25 cellular contexts compared by ENCODE assay signal in the genomic region with DNA sequence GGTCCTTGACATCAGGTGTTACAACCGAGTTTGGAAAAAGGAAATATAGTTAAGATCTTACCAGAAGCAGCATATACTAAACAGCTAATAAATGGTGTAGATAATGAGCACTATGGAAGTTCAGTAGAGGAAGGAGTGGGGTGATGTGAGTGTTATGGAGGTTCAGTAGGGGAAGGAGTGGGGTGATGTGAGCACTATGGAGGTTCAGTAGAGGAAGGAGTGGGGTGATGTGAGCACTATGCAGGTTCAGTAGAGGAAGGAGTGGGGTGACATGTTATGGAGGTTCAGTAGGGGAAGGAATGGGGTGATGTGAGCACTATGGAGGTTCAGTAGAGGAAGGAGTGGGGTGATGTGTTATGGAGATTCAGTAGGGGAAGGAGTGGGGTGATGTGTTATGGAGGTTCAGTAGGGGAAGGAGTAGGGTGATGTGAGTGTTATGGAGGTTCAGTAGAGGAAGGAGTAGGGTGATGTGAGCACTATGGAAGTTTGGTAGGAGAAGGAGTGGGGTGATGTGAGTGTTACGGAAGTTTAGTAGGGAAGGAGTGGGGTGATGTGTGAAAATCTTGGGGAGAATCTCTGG.
A peak's percentile ranks its signal among the peaks of the same experiment; 100 is the strongest.
DNase-seq lines count a peak whose midpoint lies in the region; ATAC-seq, FAIRE-seq and TF ChIP-seq lines count a peak whose summit lies in the region.
"Had no signal": no experiment of that assay in that cellular context is flagged by ENCODE, and none has a peak within 500 bp of the region (broad histone marks: within the 10 kb centered on the region; RNA-seq: fewer than 3 reads in every experiment).

No MANE protein-coding gene starts in this region.

- H3K4me3 Mint-ChIP-seq in activated naive CD4-positive, alpha-beta T cell treated with anti-CD3 and anti-CD28 coated beads for 36 hours: no peak overlapping the region
- H3K4me3 Mint-ChIP-seq: CD8-positive, alpha-beta memory T cell had no signal

- no peak overlapping the region for H3K4me3 ChIP-seq in HEK293 (ENCODE audit: low read depth, low read length)
- H3K4me3 ChIP-seq in bronchial epithelial cell (ENCODE audit: low read depth, low read length): no peak overlapping the region
- H3K4me3 ChIP-seq in OCI-LY7 (ENCODE audit: low read depth, low read length, poor library complexity, severe bottlenecking): no peak overlapping the region
- H3K4me3 ChIP-seq: A549; BLaER1 treated with 17β-estradiol and CSF1 and Interleukin-3, amounts not matched to agents 10 nM and 100 nM; GM23248; SK-N-MC had no signal

- H3K79me2 ChIP-seq in OCI-LY7 (ENCODE audit: insufficient read depth, low read depth, low read length): no peaks in the 10 kb centered on the region

- H3K36me3 Mint-ChIP-seq in activated naive CD4-positive, alpha-beta T cell treated with anti-CD3 and anti-CD28 coated beads, Interleukin-2, amount 50 U/mL, for 72 hours: no peaks in the 10 kb centered on the region
- no peaks in the 10 kb centered on the region for H3K36me3 Mint-ChIP-seq in activated naive CD4-positive, alpha-beta T cell treated with anti-CD3 and anti-CD28 coated beads for 36 hours (ENCODE audit: low read depth)

- H3K36me3 ChIP-seq in HEK293 (ENCODE audit: control insufficient read depth in 2 of 2, insufficient read depth in 1 of 2, low read length in 2 of 2): no peaks in the 10 kb centered on the region; a peak in 1 of 3 replicates
- no peaks in the 10 kb centered on the region for H3K36me3 ChIP-seq in bronchial epithelial cell (ENCODE audit: control insufficient read depth, insufficient read depth, low read length)
- H3K36me3 ChIP-seq in OCI-LY7 (ENCODE audit: insufficient read depth, low read length): no peaks in the 10 kb centered on the region; the same call in 1 of the 2 replicates

- no peaks in the 10 kb centered on the region for H3K27me3 Mint-ChIP-seq in activated naive CD4-positive, alpha-beta T cell treated with anti-CD3 and anti-CD28 coated beads for 36 hours (ENCODE audit: low read depth)
- H3K27me3 Mint-ChIP-seq: CD8-positive, alpha-beta memory T cell had no signal

- intact Hi-C loops in activated naive CD4-positive, alpha-beta T cell treated with anti-CD3 and anti-CD28 coated beads for 36 hours (cut with micrococcal nuclease): no loop called here
- intact Hi-C loops in OCI-LY7 (cut with micrococcal nuclease; ENCODE audit: unreplicated experiment): no loop called here

- no TSS peak for BruUV-seq in OCI-LY7 (replicated peaks; lab: Mats Ljungman, UMichigan)

- DNase-seq in activated naive CD4-positive, alpha-beta T cell treated with anti-CD3 and anti-CD28 coated beads, Interleukin-2, amount 50 U/mL, for 72 hours (ENCODE audit: low spot score in 2 of 2): no peak
- DNase-seq in activated naive CD4-positive, alpha-beta T cell treated with anti-CD3 and anti-CD28 coated beads for 36 hours: no peak
- DNase-seq in bronchial epithelial cell (ENCODE audit: low read depth) (no peak), urothelium cell line (ENCODE audit: low spot score) (no peak), NCI-H2171 (lab: John Stamatoyannopoulos, UW) (no peak), LoVo (ENCODE audit: low spot score) (no peak), OCI-LY7 (ENCODE audit: low spot score) (no peak)
- DNase-seq: CD8-positive, alpha-beta memory T cell; GM23248; HCEC 1CT; MM.1S; NCI-H1092 treated with DMSO at 0.1 percent for 48 hours; NCI-H146; NCI-H2029 treated with DMSO at 0.1 percent for 48 hours; NCI-H2171 treated with DMSO at 0.1 percent for 48 hours; NCI-H446; NCI-H69; NK-92 treated with Interleukin-12 subunit alpha and Interleukin-12 subunit beta, amount 100 ng/mL, for 24 hours; OCI-M1; SHP77 had no signal

- POLR2A ChIA-PET in HEK293 (lab: Yijun Ruan, JAX) (no interaction called here), OCI-LY7 (lab: Charles Lee) (no interaction called here)

- H3K9me2 ChIP-seq in OCI-LY7 (ENCODE audit: insufficient read depth, low read length): no peaks in the 10 kb centered on the region

- no peak overlapping the region for H2AFZ ChIP-seq in OCI-LY7 (ENCODE audit: low read length)
- H2AFZ ChIP-seq: GM23248 had no signal

- H3K27ac ChIP-seq in HEK293 (ENCODE audit: extremely low read depth, low read depth, low read length) (no peak overlapping the region), OCI-LY7 (ENCODE audit: low read depth, low read length, poor library complexity, severe bottlenecking) (no peak overlapping the region)
- H3K27ac ChIP-seq: A549; BLaER1 treated with 17β-estradiol and CSF1 and Interleukin-3, amounts not matched to agents 10 nM and 100 nM; GM23248; HL-60; SK-N-MC had no signal

- CTCF ChIA-PET in activated naive CD4-positive, alpha-beta T cell treated with anti-CD3 and anti-CD28 coated beads for 36 hours (lab: Charles Lee): no interaction called here
- CTCF ChIA-PET in HEK293 (lab: Yijun Ruan, JAX) (interaction anchor here (0.7 kb wide), 1 partner anchor 379 kb away, joined by 7 read pairs; no protein-coding TSS in a partner anchor), OCI-LY7 (lab: Charles Lee; ENCODE audit: unreplicated experiment) (no interaction called here)

- no peaks in the 10 kb centered on the region for H3K9me3 ChIP-seq in HEK293 (ENCODE audit: control insufficient read depth, insufficient read depth, low read depth, low read length)
- no peaks in the 10 kb centered on the region for H3K9me3 ChIP-seq in OCI-LY7 (ENCODE audit: low read length)
- H3K9me3 ChIP-seq: A549 had no signal

- no peak overlapping the region for H3K4me2 ChIP-seq in OCI-LY7 (ENCODE audit: low read length)
- H3K4me2 ChIP-seq: A549; BLaER1 treated with 17β-estradiol and CSF1 and Interleukin-3, amounts not matched to agents 10 nM and 100 nM had no signal

- H3K4me1 ChIP-seq in HEK293 (ENCODE audit: control insufficient read depth, insufficient read depth, low read length) (no peaks in the 10 kb centered on the region; the same call in 1 of the 2 replicates), OCI-LY7 (ENCODE audit: insufficient read depth, low read length, poor library complexity, severe bottlenecking) (peaks cover 52% of the 10 kb centered on the region)

- H3K27ac Mint-ChIP-seq in activated naive CD4-positive, alpha-beta T cell treated with anti-CD3 and anti-CD28 coated beads, Interleukin-2, amount 50 U/mL, for 72 hours: no peak overlapping the region
- H3K27ac Mint-ChIP-seq in activated naive CD4-positive, alpha-beta T cell treated with anti-CD3 and anti-CD28 coated beads for 36 hours: no peak overlapping the region

- no peaks in the 10 kb centered on the region for H3K9me3 Mint-ChIP-seq in activated naive CD4-positive, alpha-beta T cell treated with anti-CD3 and anti-CD28 coated beads, Interleukin-2, amount 50 U/mL, for 72 hours
- no peaks in the 10 kb centered on the region for H3K9me3 Mint-ChIP-seq in activated naive CD4-positive, alpha-beta T cell treated with anti-CD3 and anti-CD28 coated beads for 36 hours
- H3K9me3 Mint-ChIP-seq: CD8-positive, alpha-beta memory T cell had no signal

- no peaks in the 10 kb centered on the region for H3K27me3 ChIP-seq in bronchial epithelial cell (ENCODE audit: control insufficient read depth, insufficient read depth, low read length)
- H3K27me3 ChIP-seq: BLaER1 treated with 17β-estradiol and CSF1 and Interleukin-3, amounts not matched to agents 10 nM and 100 nM had no signal

- peak; percentile 34 to 63 for ATAC-seq in activated naive CD4-positive, alpha-beta T cell treated with anti-CD3 and anti-CD28 coated beads, Interleukin-2, amount 50 U/mL, for 72 hours
- ATAC-seq: A549 had no signal

- FAIRE-seq in bronchial epithelial cell (lab: Jason Lieb, UNC) (peak; percentile 98), urothelium cell line (lab: Jason Lieb, UNC) (peak; percentile 79)
- FAIRE-seq: A549 had no signal

- H4K20me1 ChIP-seq in OCI-LY7 (ENCODE audit: insufficient read depth, low read length): no peaks in the 10 kb centered on the region
- H4K20me1 ChIP-seq: BLaER1 treated with 17β-estradiol and CSF1 and Interleukin-3, amounts not matched to agents 10 nM and 100 nM had no signal

- TF ChIP-seq CTCF in HEK293 (tag by site-specific recombination; IDR thresholded peaks at IDR 0.05) (no peak), bronchial epithelial cell (IDR thresholded peaks at IDR 0.05; ENCODE audit: insufficient read depth, low read length, severe bottlenecking) (no peak), OCI-LY7 (conservative IDR thresholded peaks at IDR 0.05; ENCODE audit: low read length) (no peak)

- H3K4me1 Mint-ChIP-seq in activated naive CD4-positive, alpha-beta T cell treated with anti-CD3 and anti-CD28 coated beads for 36 hours (ENCODE audit: low read depth): peaks cover 2% of the 10 kb centered on the region
- H3K4me1 Mint-ChIP-seq: CD8-positive, alpha-beta memory T cell had no signal

TF ChIP-seq in HEK293, 187 proteins besides CTCF, POLR2A, EP300 and RAD21:
- TF ChIP-seq ZBTB10 (tag by site-specific recombination; IDR thresholded peaks at IDR 0.05): peak; percentile 77
- no peak for TF ChIP-seq IKZF3 (tag by site-specific recombination; IDR thresholded peaks at IDR 0.05)
- TF ChIP-seq ZNF707 (tag by site-specific recombination; IDR thresholded peaks at IDR 0.05): peak; percentile 74; the same call in 1 of the 2 replicates
- TF ChIP-seq KLF7 (tag by site-specific recombination; IDR thresholded peaks at IDR 0.05; ENCODE audit: borderline replicate concordance): no peak
